Comparison of ENCODE assay signal across 8 cellular contexts in genomic region chr19:6460099-6460884, GRCh38. TPM values are rescaled to one million over a fixed set of nuclear protein-coding genes. Genes with fewer than 3 reads are reported as not detected.
DNase-seq lines count a peak whose midpoint lies in the region; ATAC-seq and TF ChIP-seq lines count a peak whose summit lies in the region.

No MANE protein-coding gene starts in this region.

- H3K4me1 Mint-ChIP-seq in GM23338: peaks cover 20% of the 10 kb centered on the region
- peaks cover 29% of the 10 kb centered on the region for H3K4me1 Mint-ChIP-seq in nephron progenitor cell
- peaks cover 42% of the 10 kb centered on the region for H3K4me1 Mint-ChIP-seq in stimulated activated naive CD8-positive, alpha-beta T cell treated with anti-CD3 and anti-CD28 coated beads, Interleukin-15, amount 100 ng/mL, for 72 hours

- peak overlapping the region; percentile 87 for H2AFZ ChIP-seq in GM23338

- H3K4me3 Mint-ChIP-seq in GM23338: peak overlapping the region; percentile 88
- H3K4me3 Mint-ChIP-seq in nephron progenitor cell: peak overlapping the region; percentile 94
- H3K4me3 Mint-ChIP-seq in stimulated activated naive CD8-positive, alpha-beta T cell treated with anti-CD3 and anti-CD28 coated beads, Interleukin-15, amount 100 ng/mL, for 72 hours: peak overlapping the region; percentile 88 to 97

- peak; percentile 64 for ATAC-seq in GM23338
- peak; percentile 86 for ATAC-seq in stimulated activated naive CD8-positive, alpha-beta T cell treated with anti-CD3 and anti-CD28 coated beads, Interleukin-15, amount 100 ng/mL, for 72 hours

- DNase-seq in EL: peak; percentile 98
- DNase-seq in GM23338 (ENCODE audit: low spot score): peak; percentile 100
- DNase-seq in RPMI8226: peak; percentile 99
- peak; percentile 93 for DNase-seq in activated T-helper 9 cell treated with anti-CD3 and anti-CD28 coated beads, Interleukin-2, amount 50 U/mL, for 16 hours (ENCODE audit: low read depth)
- peak; percentile 90 for DNase-seq in fibroblast of the conjunctiva (ENCODE audit: low read depth)
- peak; percentile 98 for DNase-seq in nephron progenitor cell
- DNase-seq in stimulated activated naive CD8-positive, alpha-beta T cell treated with anti-CD3 and anti-CD28 coated beads, Interleukin-15, amount 100 ng/mL, for 72 hours: peak; percentile 98 to 99

- H3K79me2 ChIP-seq in GM23338 (replicated peaks; ENCODE audit: insufficient read depth): peaks cover 6% of the 10 kb centered on the region; the same call in 1 of the 2 replicates

- H3K4me3 ChIP-seq in GM23338: peak overlapping the region; percentile 59

- H3K4me1 ChIP-seq in GM23338 (ENCODE audit: insufficient read depth): peaks cover 10% of the 10 kb centered on the region; the same call in 1 of the 2 replicates

- peak overlapping the region; percentile 94 for H3K27ac ChIP-seq in GM23338 (ENCODE audit: low read depth)

- H3K27me3 Mint-ChIP-seq in GM23338 (ENCODE audit: insufficient read depth, low read depth, poor library complexity) (peaks cover 25% of the 10 kb centered on the region), nephron progenitor cell (ENCODE audit: low read depth, poor library complexity) (peaks cover 56% of the 10 kb centered on the region)
- H3K27me3 Mint-ChIP-seq in stimulated activated naive CD8-positive, alpha-beta T cell treated with anti-CD3 and anti-CD28 coated beads, Interleukin-15, amount 100 ng/mL, for 72 hours: no peaks in the 10 kb centered on the region

- TF ChIP-seq CTCF in GM23338 (conservative IDR thresholded peaks at IDR 0.05; ENCODE audit: low read depth in 2 of 2) (peak; percentile 44 to 59), LNCAP (IDR thresholded peaks at IDR 0.05) (peak; percentile 50; the same call in 1 of the 2 replicates), nephron progenitor cell (IDR thresholded peaks at IDR 0.05) (peak; percentile 63)

- H3K9me3 Mint-ChIP-seq in GM23338 (no peaks in the 10 kb centered on the region; the same call in 2 of the 3 replicates), nephron progenitor cell (peaks cover 3% of the 10 kb centered on the region)
- peaks cover 2 to 11% of the 10 kb centered on the region in 2 donors for H3K9me3 Mint-ChIP-seq in stimulated activated naive CD8-positive, alpha-beta T cell treated with anti-CD3 and anti-CD28 coated beads, Interleukin-15, amount 100 ng/mL, for 72 hours

- peaks cover 5% of the 10 kb centered on the region; the same call in 1 of the 2 replicates for H3K27me3 ChIP-seq in GM23338 (ENCODE audit: insufficient read depth)

- no peaks in the 10 kb centered on the region for H3K9me2 ChIP-seq in GM23338 (ENCODE audit: insufficient read depth)

- H4K20me1 ChIP-seq in GM23338 (replicated peaks; ENCODE audit: insufficient read depth): no peaks in the 10 kb centered on the region; the same call in 1 of the 2 replicates

- no peaks in the 10 kb centered on the region for H3K36me3 ChIP-seq in GM23338 (ENCODE audit: insufficient read depth)

- peak overlapping the region; percentile 76 for H3K4me2 ChIP-seq in GM23338

- no peaks in the 10 kb centered on the region for H3F3A ChIP-seq in GM23338 (replicated peaks; ENCODE audit: low read depth)

- H3K36me3 Mint-ChIP-seq in GM23338 (ENCODE audit: low read depth) (peaks cover 23% of the 10 kb centered on the region), nephron progenitor cell (ENCODE audit: low read depth) (peaks cover 19% of the 10 kb centered on the region)

- H3K27ac Mint-ChIP-seq in GM23338: peak overlapping the region; percentile 92
- peak overlapping the region; percentile 96 for H3K27ac Mint-ChIP-seq in nephron progenitor cell
- peak overlapping the region; percentile 77 to 78 for H3K27ac Mint-ChIP-seq in stimulated activated naive CD8-positive, alpha-beta T cell treated with anti-CD3 and anti-CD28 coated beads, Interleukin-15, amount 100 ng/mL, for 72 hours

TF ChIP-seq in GM23338, 12 proteins besides CTCF, POLR2A, EP300 and RAD21:
- TF ChIP-seq EZH2 (IDR thresholded peaks at IDR 0.05; ENCODE audit: low read depth, unreplicated experiment): no peak
- no peak for TF ChIP-seq ZNF462 (CRISPR knock-in tag; IDR thresholded peaks at IDR 0.05)
- peak; percentile 55; the same call in 1 of the 2 replicates for TF ChIP-seq CREB1 (CRISPR knock-in tag; IDR thresholded peaks at IDR 0.05; ENCODE audit: low read depth)

RNA-seq across cellular contexts. Expression of gene SLC25A23, which starts 0.7 kb away (rescaled TPM):
- 90.5 and 96.4 TPM in 2 replicates for total RNA-seq in GM23338 (2014; rRNA removed; shearing (Covaris generic))
- polyA plus RNA-seq in GM23338 (2016; fragmentation: Nextera tagmentation; extraction: Ambion mirVana): 25.1 and 25.7 TPM in 2 replicates

RNA-seq across cellular contexts. Expression of gene CRB3, which starts 3.8 kb away (rescaled TPM):
- total RNA-seq in GM23338 (2014; rRNA removed; shearing (Covaris generic)): 32.2 and 44.4 TPM in 2 replicates
- 11.8 and 16.6 TPM in 2 replicates for polyA plus RNA-seq in GM23338 (2016; fragmentation: Nextera tagmentation; extraction: Ambion mirVana)

RNA-seq across cellular contexts. Expression of gene DENND1C, which starts 21.3 kb away (rescaled TPM):
- total RNA-seq in GM23338 (2014; rRNA removed; shearing (Covaris generic)): 2.8 and 3.1 TPM in 2 replicates
- 6.1 and 6.3 TPM in 2 replicates for polyA plus RNA-seq in GM23338 (2016; fragmentation: Nextera tagmentation; extraction: Ambion mirVana)

RNA-seq across cellular contexts. Expression of gene SLC25A41, which starts 26.7 kb away (rescaled TPM):
- total RNA-seq in GM23338 (2014; rRNA removed; shearing (Covaris generic)): 0.35 TPM in 1 of 2 replicates, not detected in the other
- 0.23 and 0.24 TPM in 2 replicates for polyA plus RNA-seq in GM23338 (2016; fragmentation: Nextera tagmentation; extraction: Ambion mirVana)

RNA-seq across cellular contexts. Expression of gene KHSRP, which starts 35.7 kb away (rescaled TPM):
- total RNA-seq in GM23338 (2014; rRNA removed; shearing (Covaris generic)): 359 and 367 TPM in 2 replicates
- polyA plus RNA-seq in GM23338 (2016; fragmentation: Nextera tagmentation; extraction: Ambion mirVana): 129 and 144 TPM in 2 replicates

Comparison
In these comparisons a context has a peak if more than half of its experiments do, and no peak if none do; other contexts are left out.
1. Peak in every context shown above with its lines: DNase-seq, ATAC-seq, H3K4me3 ChIP-seq and H3K27ac ChIP-seq.